13 cellular contexts compared by ENCODE assay signal in genomic region chr10:109892087-109892486, GRCh38. TPM values are rescaled to one million over a fixed set of nuclear protein-coding genes. Genes with fewer than 3 reads are reported as not detected.
DNase-seq lines count a peak whose midpoint lies in the region; ATAC-seq and TF ChIP-seq lines count a peak whose summit lies in the region.
"Had no signal": no experiment of that assay in that cellular context is flagged by ENCODE, and none has a peak within 500 bp of the region (broad histone marks: within the 10 kb centered on the region; RNA-seq: fewer than 3 reads in every experiment).

No MANE protein-coding gene starts in this region.

- no peak overlapping the region for H3K9ac ChIP-seq in PC-3 (ENCODE audit: low read length)

- POLR2A ChIA-PET in activated CD8-positive, alpha-beta T cell treated with anti-CD3 and anti-CD28 coated beads for 36 hours (lab: Charles Lee), result interaction anchor here (1.4 kb wide), 1 partner anchor 11 kb away, joined by 5 read pairs; no protein-coding TSS in a partner anchor
- POLR2A ChIA-PET in PC-3 (lab: Charles Lee; ENCODE audit: unreplicated experiment), result interaction anchor here (0.6 kb wide), 1 partner anchor 908 kb away, joined by 3 read pairs; no protein-coding TSS in a partner anchor

- ATAC-seq in activated CD8-positive, alpha-beta T cell treated with anti-CD3 and anti-CD28 coated beads for 36 hours, result no peak
- ATAC-seq in PC-3, result no peak
- ATAC-seq: HCT116; naive thymus-derived CD8-positive, alpha-beta T cell had no signal

- H2AFZ ChIP-seq in PC-3 (ENCODE audit: low read length), result no peak overlapping the region

- H3K9me2 ChIP-seq in PC-3 (replicated peaks; ENCODE audit: low read length), result no peaks in the 10 kb centered on the region

- H3K4me1 Mint-ChIP-seq in activated naive CD4-positive, alpha-beta T cell treated with anti-CD3 and anti-CD28 coated beads, Interleukin-2, amount 10 ng/mL, durations not matched to agents 7 days and 5 days, result peaks cover 31% of the 10 kb centered on the region
- H3K4me1 Mint-ChIP-seq in activated CD8-positive, alpha-beta T cell treated with anti-CD3 and anti-CD28 coated beads for 36 hours (ENCODE audit: low read depth), result peaks cover 46% of the 10 kb centered on the region

- H3K79me2 ChIP-seq in PC-3 (ENCODE audit: low read length), result no peaks in the 10 kb centered on the region

- DNase-seq in activated naive CD4-positive, alpha-beta T cell treated with anti-CD3 and anti-CD28 coated beads, Interleukin-2, amount 10 ng/mL, durations not matched to agents 7 days and 5 days, result no peak
- DNase-seq in activated naive CD4-positive, alpha-beta T cell treated with Interleukin-2 at 50 U/mL for 16 hours, result no peak
- no peak for DNase-seq in activated CD8-positive, alpha-beta T cell treated with anti-CD3 and anti-CD28 coated beads for 36 hours
- DNase-seq in erythroblast (lab: John Stamatoyannopoulos, UW), result peak; percentile 43 to 59
- peak in 1 of 2 donors; percentile 20 for DNase-seq in thyroid gland
- DNase-seq in NCI-H82 (lab: John Stamatoyannopoulos, UW), result no peak
- no peak for DNase-seq in PC-3
- DNase-seq in NCI-H510A (lab: John Stamatoyannopoulos, UW), result no peak
- DNase-seq: activated T-cell treated with anti-CD3 and anti-CD28 coated beads, Interleukin-2, amount 50 U/mL, for 4 hours; kidney glomerular epithelial cell; naive thymus-derived CD8-positive, alpha-beta T cell; NCI-H2081 treated with DMSO at 0.1 percent for 48 hours had no signal

- H3K27me3 ChIP-seq in thyroid gland (no peaks in the 10 kb centered on the region), PC-3 (ENCODE audit: low read length) (no peaks in the 10 kb centered on the region)

- H3K4me1 ChIP-seq in thyroid gland, result peaks cover 62 to 84% of the 10 kb centered on the region in 2 donors
- H3K4me1 ChIP-seq in PC-3 (ENCODE audit: insufficient read depth, low read length), result no peaks in the 10 kb centered on the region

- H3K27ac ChIP-seq in thyroid gland (peak overlapping the region; percentile 60 to 87 (median 63)), PC-3 (ENCODE audit: low read length) (no peak overlapping the region)

- WGBS in thyroid gland, 2 donors, result 74 to 80% methylated on average over 4 of the region's 4 CpGs

- no peaks in the 10 kb centered on the region for H4K20me1 ChIP-seq in PC-3 (ENCODE audit: low read length)

- no TSS peak for BruUV-seq in PC-3 (replicated peaks; lab: Mats Ljungman, UMichigan)

- H3K9me3 Mint-ChIP-seq in activated naive CD4-positive, alpha-beta T cell treated with anti-CD3 and anti-CD28 coated beads, Interleukin-2, amount 10 ng/mL, durations not matched to agents 7 days and 5 days, result no peaks in the 10 kb centered on the region
- no peaks in the 10 kb centered on the region for H3K9me3 Mint-ChIP-seq in activated CD8-positive, alpha-beta T cell treated with anti-CD3 and anti-CD28 coated beads for 36 hours
- H3K9me3 Mint-ChIP-seq: activated T-cell treated with anti-CD3 and anti-CD28 coated beads, Interleukin-2, amount 50 U/mL, for 4 hours; naive thymus-derived CD8-positive, alpha-beta T cell had no signal

- no peaks in the 10 kb centered on the region for H3K36me3 ChIP-seq in thyroid gland
- no peaks in the 10 kb centered on the region; the same call in 1 of the 2 replicates for H3K36me3 ChIP-seq in PC-3 (ENCODE audit: low read depth, low read length)

- H3K36me3 Mint-ChIP-seq in activated naive CD4-positive, alpha-beta T cell treated with anti-CD3 and anti-CD28 coated beads, Interleukin-2, amount 10 ng/mL, durations not matched to agents 7 days and 5 days, result peaks cover 47% of the 10 kb centered on the region
- peaks cover 47% of the 10 kb centered on the region for H3K36me3 Mint-ChIP-seq in activated CD8-positive, alpha-beta T cell treated with anti-CD3 and anti-CD28 coated beads for 36 hours (ENCODE audit: low read depth)

- TF ChIP-seq POLR2A in erythroblast (IDR thresholded peaks at IDR 0.05; ENCODE audit: low read length) (no peak), thyroid gland (IDR thresholded peaks at IDR 0.05) (no peak)

- no peaks in the 10 kb centered on the region for H3K9me3 ChIP-seq in thyroid gland
- H3K9me3 ChIP-seq in PC-3 (ENCODE audit: low read length), result no peaks in the 10 kb centered on the region

- H3F3A ChIP-seq in PC-3 (ENCODE audit: low read length, unreplicated experiment), result no peaks in the 10 kb centered on the region

- TF ChIP-seq CTCF in activated CD8-positive, alpha-beta T cell treated with anti-CD3 and anti-CD28 coated beads for 36 hours (IDR thresholded peaks at IDR 0.05), result no peak
- no peak for TF ChIP-seq CTCF in thyroid gland (IDR thresholded peaks at IDR 0.05)
- TF ChIP-seq CTCF in PC-3 (conservative IDR thresholded peaks at IDR 0.05; ENCODE audit: low read depth, low read length), result no peak

- peak overlapping the region; percentile 57 for H3K27ac Mint-ChIP-seq in activated naive CD4-positive, alpha-beta T cell treated with anti-CD3 and anti-CD28 coated beads, Interleukin-2, amount 10 ng/mL, durations not matched to agents 7 days and 5 days
- H3K27ac Mint-ChIP-seq in activated CD8-positive, alpha-beta T cell treated with anti-CD3 and anti-CD28 coated beads for 36 hours, result peak overlapping the region; percentile 68

- no peak overlapping the region for H3K4me3 Mint-ChIP-seq in activated naive CD4-positive, alpha-beta T cell treated with anti-CD3 and anti-CD28 coated beads, Interleukin-2, amount 10 ng/mL, durations not matched to agents 7 days and 5 days
- H3K4me3 Mint-ChIP-seq in activated CD8-positive, alpha-beta T cell treated with anti-CD3 and anti-CD28 coated beads for 36 hours, result no peak overlapping the region
- H3K4me3 Mint-ChIP-seq: activated T-cell treated with anti-CD3 and anti-CD28 coated beads, Interleukin-2, amount 50 U/mL, for 4 hours; naive thymus-derived CD8-positive, alpha-beta T cell had no signal

- no peak overlapping the region for H3K4me2 ChIP-seq in PC-3 (ENCODE audit: low read length)

- intact Hi-C loops in activated CD8-positive, alpha-beta T cell treated with anti-CD3 and anti-CD28 coated beads for 36 hours (cut with micrococcal nuclease), result no loop called here
- intact Hi-C loops in thyroid gland (cut with DNase I) (loop anchor here (10.0 kb wide), 1 partner anchor 73 kb away; no protein-coding TSS in a partner anchor), PC-3 (cut with micrococcal nuclease) (no loop called here)

- CTCF ChIA-PET in activated naive CD4-positive, alpha-beta T cell treated with anti-CD3 and anti-CD28 coated beads, Interleukin-2, amount 10 ng/mL, durations not matched to agents 7 days and 5 days (lab: Charles Lee), result interaction anchor here (0.7 to 1.7 kb wide), 5 partner anchors 8 to 327 kb away, joined by 4 to 8 read pairs (median 5); no protein-coding TSS in a partner anchor
- CTCF ChIA-PET in activated CD8-positive, alpha-beta T cell treated with anti-CD3 and anti-CD28 coated beads for 36 hours (lab: Charles Lee), result interaction anchor here (1.1 to 2.2 kb wide), 4 partner anchors 8 to 246 kb away, joined by 3 to 22 read pairs (median 6); no protein-coding TSS in a partner anchor
- CTCF ChIA-PET in PC-3 (lab: Charles Lee), result no interaction called here

- H3K4me3 ChIP-seq in thyroid gland (replicated peaks in 1 of 3) (no peak overlapping the region), PC-3 (ENCODE audit: low read length) (no peak overlapping the region)

- no peaks in the 10 kb centered on the region for H3K27me3 Mint-ChIP-seq in activated naive CD4-positive, alpha-beta T cell treated with anti-CD3 and anti-CD28 coated beads, Interleukin-2, amount 10 ng/mL, durations not matched to agents 7 days and 5 days
- H3K27me3 Mint-ChIP-seq in activated CD8-positive, alpha-beta T cell treated with anti-CD3 and anti-CD28 coated beads for 36 hours, result no peaks in the 10 kb centered on the region
- H3K27me3 Mint-ChIP-seq: naive thymus-derived CD8-positive, alpha-beta T cell had no signal

RNA-seq across cellular contexts. Expression of gene XPNPEP1, which starts 31.2 kb away (rescaled TPM):
- 10 to 100 TPM; 96.5 to 97.0 TPM for total RNA-seq in activated CD8-positive, alpha-beta T cell treated with anti-CD3 and anti-CD28 coated beads for 36 hours
- total RNA-seq in thyroid gland (10 to 100 TPM; 72.7 to 89.0 (median 84.0) TPM), PC-3 (2014; rRNA removed) (77.3 TPM in 2 replicates)

Comparison
In these comparisons a context has a peak if more than half of its experiments do, and no peak if none do; other contexts are left out.
1. DNase-seq: peak in erythroblast (2 of 2); none in activated naive CD4-positive, alpha-beta T cell treated with anti-CD3 and anti-CD28 coated beads, Interleukin-2, amount 10 ng/mL, durations not matched to agents 7 days and 5 days (single experiment), activated naive CD4-positive, alpha-beta T cell treated with Interleukin-2 at 50 U/mL for 16 hours (single experiment), activated CD8-positive, alpha-beta T cell treated with anti-CD3 and anti-CD28 coated beads for 36 hours (single experiment), NCI-H82 (single experiment), PC-3 (single experiment) and NCI-H510A (single experiment).